17 cellular contexts compared by ENCODE assay signal in genomic region chr4:57550143-57550542, GRCh38.
DNase-seq lines count a peak whose midpoint lies in the region; ATAC-seq and TF ChIP-seq lines count a peak whose summit lies in the region.
"Had no signal": no experiment of that assay in that cellular context is flagged by ENCODE, and none has a peak within 500 bp of the region (broad histone marks: within the 10 kb centered on the region; RNA-seq: fewer than 3 reads in every experiment).

No MANE protein-coding gene starts in this region.

- CTCF ChIA-PET in HEK293T (lab: Yijun Ruan, JAX), result no interaction called here

- POLR2A ChIA-PET in HEK293T (lab: Yijun Ruan, JAX), result no interaction called here

- no peak for ATAC-seq in omental fat pad (ENCODE audit: low FRiP score)
- ATAC-seq: HepG2, Panc1, Right ventricle myocardium inferior had no signal

- TF ChIP-seq CTCF in omental fat pad (IDR thresholded peaks at IDR 0.05), result no peak

- H3K27ac ChIP-seq in caudate nucleus (ENCODE audit: low read depth, low read length), result no peak overlapping the region
- H3K27ac ChIP-seq: KMS-11 had no signal

- DNase-seq in HEK293T (ENCODE audit: extremely low spot score), result no peak
- peak; percentile 93 for DNase-seq in NCI-H1694 (lab: John Stamatoyannopoulos, UW)
- DNase-seq in NCI-H510A treated with DMSO at 0.1 percent for 48 hours (lab: John Stamatoyannopoulos, UW), result peak; percentile 96
- peak; percentile 6 for DNase-seq in middle frontal gyrus (ENCODE audit: extremely low spot score, low spot score)
- no peak for DNase-seq in caudate nucleus (lab: John Stamatoyannopoulos, UW)
- DNase-seq in germinal center (ENCODE audit: low spot score), result no peak
- no peak for DNase-seq in omental fat pad (ENCODE audit: low spot score)
- DNase-seq: BE2C; CD4-positive, alpha-beta memory T cell; EL; H7; NCI-H1436; NCI-H526 treated with DMSO at 0.1 percent for 48 hours had no signal

TF ChIP-seq in HEK293T, 16 proteins besides CTCF, POLR2A, EP300 and RAD21:
- TF ChIP-seq SUZ12 (IDR thresholded peaks at IDR 0.05), result no peak
- TF ChIP-seq PKNOX1 (IDR thresholded peaks at IDR 0.05), result peak; percentile 77
- no peak for TF ChIP-seq LEF1 (IDR thresholded peaks at IDR 0.05; ENCODE audit: borderline replicate concordance)
- no peak for TF ChIP-seq ARNT (IDR thresholded peaks at IDR 0.05)
- no peak for TF ChIP-seq ELF4 (IDR thresholded peaks at IDR 0.05)
- no peak for TF ChIP-seq FOXK2 (IDR thresholded peaks at IDR 0.05)

Comparison
In these comparisons a context has a peak if more than half of its experiments do, and no peak if none do; other contexts are left out.
1. DNase-seq: peak in NCI-H1694 (single experiment), NCI-H510A treated with DMSO at 0.1 percent for 48 hours (single experiment) and middle frontal gyrus (single experiment); none in HEK293T (single experiment), caudate nucleus (0 of 61), germinal center (single experiment) and omental fat pad (single experiment).